2 cellular contexts compared by ENCODE assay signal in genomic region chr16:86821933-86822332, GRCh38.
TF ChIP-seq lines count a peak whose summit lies in the region.

No MANE protein-coding gene starts in this region.

TF ChIP-seq in HepG2, 621 proteins besides CTCF, POLR2A, EP300 and RAD21:
- TF ChIP-seq ZSCAN5A (CRISPR knock-in tag; IDR thresholded peaks at IDR 0.05; ENCODE audit: borderline replicate concordance) = no peak
- TF ChIP-seq NFE2L2 (IDR thresholded peaks at IDR 0.05; ENCODE audit: low read length) = peak; percentile 45; the same call in 1 of the 2 replicates
TF ChIP-seq in HepG2: peak in this region for 1.

TF ChIP-seq in K562, 482 proteins besides CTCF, POLR2A, EP300 and RAD21:
- TF ChIP-seq MAFG (tag; conservative IDR thresholded peaks at IDR 0.05) (0 out of 2 replicates have a peak, but pooled peaks have one; percentile 50), TEAD2 (tag; IDR thresholded peaks at IDR 0.05) (no peak)
